In genomic region chr12:62006076-62006732, GRCh38 we compare ENCODE assay signal across 8 cellular contexts.
DNase-seq lines count a peak whose midpoint lies in the region; ATAC-seq and TF ChIP-seq lines count a peak whose summit lies in the region.

No MANE protein-coding gene starts in this region.

- DNase-seq in A673 (ENCODE audit: low spot score), result peak; percentile 68
- peak; percentile 36 for DNase-seq in EH (ENCODE audit: low read depth)
- DNase-seq in HEK293T (ENCODE audit: extremely low spot score), result peak; percentile 32
- DNase-seq in NCI-H2196 treated with DMSO at 0.1 percent for 48 hours (lab: John Stamatoyannopoulos, UW; ENCODE audit: unreplicated experiment), result peak; percentile 8
- no peak for DNase-seq in breast epithelium (ENCODE audit: low spot score in 2 of 2)
- DNase-seq in lower lobe of right lung, result no peak
- DNase-seq in NCI-H1436 (lab: John Stamatoyannopoulos, UW), result no peak
- no peak for DNase-seq in UCSD-AML1 (lab: John Stamatoyannopoulos, UW; ENCODE audit: unreplicated experiment)

- H3K27me3 ChIP-seq in A673 (replicated peaks; ENCODE audit: insufficient read depth, low read depth, low read length, poor library complexity), result no peaks in the 10 kb centered on the region
- no peaks in the 10 kb centered on the region for H3K27me3 ChIP-seq in breast epithelium
- no peaks in the 10 kb centered on the region for H3K27me3 ChIP-seq in lower lobe of right lung (ENCODE audit: low read depth)

- TF ChIP-seq POLR2A in breast epithelium (IDR thresholded peaks at IDR 0.05), result no peak

- POLR2A ChIA-PET in A673 (lab: Charles Lee; ENCODE audit: low non-redundant PET) (no interaction called here), HEK293T (lab: Yijun Ruan, JAX) (no interaction called here)

- H3K27ac ChIP-seq in A673 (ENCODE audit: low read depth, low read length, poor library complexity, severe bottlenecking), result peak overlapping the region; percentile 21
- H3K27ac ChIP-seq in breast epithelium, result no peak overlapping the region
- H3K27ac ChIP-seq in lower lobe of right lung, result no peak overlapping the region

- CTCF ChIA-PET in A673 (lab: Charles Lee), result no interaction called here
- CTCF ChIA-PET in HEK293T (lab: Yijun Ruan, JAX), result no interaction called here

- TF ChIP-seq CTCF in A673 (conservative IDR thresholded peaks at IDR 0.05; ENCODE audit: low read depth, low read length) (peak; percentile 80), breast epithelium (IDR thresholded peaks at IDR 0.05) (peak; percentile 24 to 32 (median 26)), lower lobe of right lung (IDR thresholded peaks at IDR 0.05) (peak; percentile 69)

- H3K4me3 ChIP-seq in A673 (ENCODE audit: low read depth, low read length, poor library complexity, severe bottlenecking) (no peak overlapping the region), breast epithelium (no peak overlapping the region), lower lobe of right lung (no peak overlapping the region)

- no peak for ATAC-seq in lower lobe of right lung

- H3K9me3 ChIP-seq in A673 (ENCODE audit: low read depth, low read length, poor library complexity, severe bottlenecking) (no peaks in the 10 kb centered on the region), breast epithelium (no peaks in the 10 kb centered on the region), lower lobe of right lung (no peaks in the 10 kb centered on the region)

- intact Hi-C loops in A673 (cut with micrococcal nuclease; ENCODE audit: unreplicated experiment) (loop anchor here (5.0 to 10.0 kb wide), 2 partner anchors 119 to 181 kb away; no protein-coding TSS in a partner anchor), breast epithelium (cut with DNase I; ENCODE audit: low total_unique reads) (no loop called here), lower lobe of right lung (cut with DNase I) (no loop called here)

- no peaks in the 10 kb centered on the region for H3K36me3 ChIP-seq in A673 (ENCODE audit: insufficient read depth, low read length, poor library complexity, severe bottlenecking)
- H3K36me3 ChIP-seq in breast epithelium, result no peaks in the 10 kb centered on the region
- H3K36me3 ChIP-seq in lower lobe of right lung, result no peaks in the 10 kb centered on the region

- no TSS peak for BruUV-seq in A673 (replicated peaks; lab: Mats Ljungman, UMichigan)

- H3K4me1 ChIP-seq in A673 (ENCODE audit: insufficient read depth, low read length, poor library complexity, severe bottlenecking) (peaks cover 7% of the 10 kb centered on the region), breast epithelium (no peaks in the 10 kb centered on the region), lower lobe of right lung (no peaks in the 10 kb centered on the region)

TF ChIP-seq in HEK293T, 16 proteins besides CTCF, POLR2A, EP300 and RAD21:
- TF ChIP-seq FOXA1 (IDR thresholded peaks at IDR 0.05), result no peak
TF ChIP-seq in HEK293T: peak in this region for 0.

Comparison
In these comparisons a context has a peak if more than half of its experiments do, and no peak if none do; other contexts are left out.
1. DNase-seq: peak in A673 (single experiment), EH (single experiment), HEK293T (single experiment) and NCI-H2196 treated with DMSO at 0.1 percent for 48 hours (single experiment); none in breast epithelium (0 of 2), lower lobe of right lung (single experiment), NCI-H1436 (single experiment) and UCSD-AML1 (single experiment).
2. CTCF ChIP-seq: peak in every context shown above with its lines; median percentile 80 in A673; 69 in lower lobe of right lung; 26 in breast epithelium.